Comparison of ENCODE assay signal across 17 cellular contexts in genomic region chr4:178275671-178276360, GRCh38.
A peak's percentile ranks its signal among the peaks of the same experiment; 100 is the strongest.
DNase-seq lines count a peak whose midpoint lies in the region; ATAC-seq and TF ChIP-seq lines count a peak whose summit lies in the region.
"Had no signal": no experiment of that assay in that cellular context is flagged by ENCODE, and none has a peak within 500 bp of the region (broad histone marks: within the 10 kb centered on the region; RNA-seq: fewer than 3 reads in every experiment).

No MANE protein-coding gene starts in this region.

- H3K4me3 ChIP-seq in GM23338 (no peak overlapping the region), OCI-LY7 (ENCODE audit: low read depth, low read length, poor library complexity, severe bottlenecking) (no peak overlapping the region)
- H3K4me3 ChIP-seq: esophagus squamous epithelium, ovary, upper lobe of left lung had no signal

- peaks cover 2% of the 10 kb centered on the region for H3K27me3 Mint-ChIP-seq in GM23338 (ENCODE audit: insufficient read depth, low read depth, poor library complexity)
- H3K27me3 Mint-ChIP-seq: B cell had no signal

- H3K36me3 ChIP-seq in GM23338 (ENCODE audit: insufficient read depth) (no peaks in the 10 kb centered on the region), OCI-LY7 (ENCODE audit: insufficient read depth, low read length) (no peaks in the 10 kb centered on the region)
- H3K36me3 ChIP-seq: esophagus squamous epithelium, ovary, upper lobe of left lung had no signal

- POLR2A ChIA-PET in OCI-LY7 (lab: Charles Lee) = interaction anchor here (0.6 kb wide), 1 partner anchor 1393 kb away, joined by 3 read pairs; no protein-coding TSS in a partner anchor

- H3K9me2 ChIP-seq in GM23338 (ENCODE audit: insufficient read depth) = no peaks in the 10 kb centered on the region
- no peaks in the 10 kb centered on the region for H3K9me2 ChIP-seq in OCI-LY7 (ENCODE audit: insufficient read depth, low read length)

- BruUV-seq in OCI-LY7 (replicated peaks; lab: Mats Ljungman, UMichigan) = no TSS peak

- H4K20me1 ChIP-seq in GM23338 (replicated peaks; ENCODE audit: insufficient read depth) = no peaks in the 10 kb centered on the region
- H4K20me1 ChIP-seq in OCI-LY7 (ENCODE audit: insufficient read depth, low read length) = no peaks in the 10 kb centered on the region

- H3K9me3 ChIP-seq in OCI-LY7 (ENCODE audit: low read length) = no peaks in the 10 kb centered on the region
- H3K9me3 ChIP-seq: esophagus squamous epithelium, ovary, upper lobe of left lung had no signal

- H3K4me2 ChIP-seq in GM23338 = no peak overlapping the region
- H3K4me2 ChIP-seq in OCI-LY7 (ENCODE audit: low read length) = no peak overlapping the region

- no peak overlapping the region for H3K27ac ChIP-seq in C4-2B
- H3K27ac ChIP-seq in GM23338 (ENCODE audit: low read depth) = no peak overlapping the region
- H3K27ac ChIP-seq in OCI-LY7 (ENCODE audit: low read depth, low read length, poor library complexity, severe bottlenecking) = no peak overlapping the region
- no peak overlapping the region for H3K27ac ChIP-seq in foreskin keratinocyte
- H3K27ac ChIP-seq: esophagus squamous epithelium, ovary, upper lobe of left lung had no signal

- no peaks in the 10 kb centered on the region for H3K36me3 Mint-ChIP-seq in GM23338 (ENCODE audit: low read depth)
- H3K36me3 Mint-ChIP-seq: stimulated activated effector memory CD8-positive, alpha-beta T cell treated with anti-CD3 and anti-CD28 coated beads, Interleukin-12 subunit alpha, Interleukin-12 subunit beta, amount 100 ng/mL, for 72 hours had no signal

- H3K9me3 Mint-ChIP-seq in GM23338 = no peaks in the 10 kb centered on the region; the same call in 2 of the 3 replicates

- intact Hi-C loops in OCI-LY7 (cut with micrococcal nuclease; ENCODE audit: unreplicated experiment) = no loop called here

- H3K4me1 ChIP-seq in GM23338 (ENCODE audit: insufficient read depth) = no peaks in the 10 kb centered on the region
- H3K4me1 ChIP-seq in OCI-LY7 (ENCODE audit: insufficient read depth, low read length, poor library complexity, severe bottlenecking) = no peaks in the 10 kb centered on the region
- H3K4me1 ChIP-seq in foreskin keratinocyte = no peaks in the 10 kb centered on the region
- H3K4me1 ChIP-seq: esophagus squamous epithelium, upper lobe of left lung had no signal

- CTCF ChIA-PET in OCI-LY7 (lab: Charles Lee; ENCODE audit: unreplicated experiment) = no interaction called here

- H3K27me3 ChIP-seq in GM23338 (ENCODE audit: insufficient read depth) (no peaks in the 10 kb centered on the region), foreskin keratinocyte (no peaks in the 10 kb centered on the region)
- H3K27me3 ChIP-seq: esophagus squamous epithelium, ovary, upper lobe of left lung had no signal

- peaks cover 4% of the 10 kb centered on the region; the same call in 2 of the 3 replicates for H3K4me1 Mint-ChIP-seq in GM23338
- H3K4me1 Mint-ChIP-seq: B cell; stimulated activated effector memory CD8-positive, alpha-beta T cell treated with anti-CD3 and anti-CD28 coated beads, Interleukin-12 subunit alpha, Interleukin-12 subunit beta, amount 100 ng/mL, for 72 hours had no signal

- TF ChIP-seq CTCF in C4-2B (conservative IDR thresholded peaks at IDR 0.05) (peak; percentile 47), GM23338 (conservative IDR thresholded peaks at IDR 0.05; ENCODE audit: low read depth in 2 of 2) (peak; percentile 75 to 86), OCI-LY7 (conservative IDR thresholded peaks at IDR 0.05; ENCODE audit: low read length) (peak; percentile 55), foreskin keratinocyte (conservative IDR thresholded peaks at IDR 0.05) (peak; percentile 36)

- peak; percentile 74 for DNase-seq in GM23338 (ENCODE audit: low spot score)
- DNase-seq in OCI-LY7 (ENCODE audit: low spot score) = no peak
- DNase-seq in foreskin keratinocyte = no peak
- DNase-seq in NCI-H2029 treated with DMSO at 0.1 percent for 48 hours (lab: John Stamatoyannopoulos, UW) = no peak
- DNase-seq in T-helper 9 cell = no peak
- DNase-seq: activated CD4-positive, CD25-positive, alpha-beta regulatory T cell; activated naive CD4-positive, alpha-beta T cell; cortex of kidney; DMS79 treated with DMSO at 0.1 percent for 48 hours; esophagus squamous epithelium; ovary; upper lobe of left lung had no signal

- H3K79me2 ChIP-seq in GM23338 (replicated peaks; ENCODE audit: insufficient read depth) (no peaks in the 10 kb centered on the region), OCI-LY7 (ENCODE audit: insufficient read depth, low read depth, low read length) (no peaks in the 10 kb centered on the region)

- ATAC-seq in GM23338 = peak; percentile 87
- peak; percentile 19 for ATAC-seq in foreskin keratinocyte
- ATAC-seq in HG03520 (IDR thresholded peaks at IDR 0.05; ENCODE audit: unreplicated experiment) = no peak
- no peak for ATAC-seq in HG03521 (IDR thresholded peaks at IDR 0.05; ENCODE audit: unreplicated experiment)
- ATAC-seq: stimulated activated effector memory CD8-positive, alpha-beta T cell treated with anti-CD3 and anti-CD28 coated beads, Interleukin-12 subunit alpha, Interleukin-12 subunit beta, amount 100 ng/mL, for 72 hours had no signal

- H3K4me3 Mint-ChIP-seq in GM23338 = no peak overlapping the region
- H3K4me3 Mint-ChIP-seq: B cell; stimulated activated effector memory CD8-positive, alpha-beta T cell treated with anti-CD3 and anti-CD28 coated beads, Interleukin-12 subunit alpha, Interleukin-12 subunit beta, amount 100 ng/mL, for 72 hours had no signal

- H2AFZ ChIP-seq in GM23338 (no peak overlapping the region), OCI-LY7 (ENCODE audit: low read length) (no peak overlapping the region)

- no peak overlapping the region for H3K27ac Mint-ChIP-seq in GM23338
- H3K27ac Mint-ChIP-seq: B cell; stimulated activated effector memory CD8-positive, alpha-beta T cell treated with anti-CD3 and anti-CD28 coated beads, Interleukin-12 subunit alpha, Interleukin-12 subunit beta, amount 100 ng/mL, for 72 hours had no signal

- H3F3A ChIP-seq in GM23338 (replicated peaks; ENCODE audit: low read depth) = no peaks in the 10 kb centered on the region

TF ChIP-seq in GM23338, 12 proteins besides CTCF, POLR2A, EP300 and RAD21 (continues in another document):
- TF ChIP-seq EZH2phosphoT487 (IDR thresholded peaks at IDR 0.05; ENCODE audit: unreplicated experiment) = no peak
- TF ChIP-seq, protein P1, sequence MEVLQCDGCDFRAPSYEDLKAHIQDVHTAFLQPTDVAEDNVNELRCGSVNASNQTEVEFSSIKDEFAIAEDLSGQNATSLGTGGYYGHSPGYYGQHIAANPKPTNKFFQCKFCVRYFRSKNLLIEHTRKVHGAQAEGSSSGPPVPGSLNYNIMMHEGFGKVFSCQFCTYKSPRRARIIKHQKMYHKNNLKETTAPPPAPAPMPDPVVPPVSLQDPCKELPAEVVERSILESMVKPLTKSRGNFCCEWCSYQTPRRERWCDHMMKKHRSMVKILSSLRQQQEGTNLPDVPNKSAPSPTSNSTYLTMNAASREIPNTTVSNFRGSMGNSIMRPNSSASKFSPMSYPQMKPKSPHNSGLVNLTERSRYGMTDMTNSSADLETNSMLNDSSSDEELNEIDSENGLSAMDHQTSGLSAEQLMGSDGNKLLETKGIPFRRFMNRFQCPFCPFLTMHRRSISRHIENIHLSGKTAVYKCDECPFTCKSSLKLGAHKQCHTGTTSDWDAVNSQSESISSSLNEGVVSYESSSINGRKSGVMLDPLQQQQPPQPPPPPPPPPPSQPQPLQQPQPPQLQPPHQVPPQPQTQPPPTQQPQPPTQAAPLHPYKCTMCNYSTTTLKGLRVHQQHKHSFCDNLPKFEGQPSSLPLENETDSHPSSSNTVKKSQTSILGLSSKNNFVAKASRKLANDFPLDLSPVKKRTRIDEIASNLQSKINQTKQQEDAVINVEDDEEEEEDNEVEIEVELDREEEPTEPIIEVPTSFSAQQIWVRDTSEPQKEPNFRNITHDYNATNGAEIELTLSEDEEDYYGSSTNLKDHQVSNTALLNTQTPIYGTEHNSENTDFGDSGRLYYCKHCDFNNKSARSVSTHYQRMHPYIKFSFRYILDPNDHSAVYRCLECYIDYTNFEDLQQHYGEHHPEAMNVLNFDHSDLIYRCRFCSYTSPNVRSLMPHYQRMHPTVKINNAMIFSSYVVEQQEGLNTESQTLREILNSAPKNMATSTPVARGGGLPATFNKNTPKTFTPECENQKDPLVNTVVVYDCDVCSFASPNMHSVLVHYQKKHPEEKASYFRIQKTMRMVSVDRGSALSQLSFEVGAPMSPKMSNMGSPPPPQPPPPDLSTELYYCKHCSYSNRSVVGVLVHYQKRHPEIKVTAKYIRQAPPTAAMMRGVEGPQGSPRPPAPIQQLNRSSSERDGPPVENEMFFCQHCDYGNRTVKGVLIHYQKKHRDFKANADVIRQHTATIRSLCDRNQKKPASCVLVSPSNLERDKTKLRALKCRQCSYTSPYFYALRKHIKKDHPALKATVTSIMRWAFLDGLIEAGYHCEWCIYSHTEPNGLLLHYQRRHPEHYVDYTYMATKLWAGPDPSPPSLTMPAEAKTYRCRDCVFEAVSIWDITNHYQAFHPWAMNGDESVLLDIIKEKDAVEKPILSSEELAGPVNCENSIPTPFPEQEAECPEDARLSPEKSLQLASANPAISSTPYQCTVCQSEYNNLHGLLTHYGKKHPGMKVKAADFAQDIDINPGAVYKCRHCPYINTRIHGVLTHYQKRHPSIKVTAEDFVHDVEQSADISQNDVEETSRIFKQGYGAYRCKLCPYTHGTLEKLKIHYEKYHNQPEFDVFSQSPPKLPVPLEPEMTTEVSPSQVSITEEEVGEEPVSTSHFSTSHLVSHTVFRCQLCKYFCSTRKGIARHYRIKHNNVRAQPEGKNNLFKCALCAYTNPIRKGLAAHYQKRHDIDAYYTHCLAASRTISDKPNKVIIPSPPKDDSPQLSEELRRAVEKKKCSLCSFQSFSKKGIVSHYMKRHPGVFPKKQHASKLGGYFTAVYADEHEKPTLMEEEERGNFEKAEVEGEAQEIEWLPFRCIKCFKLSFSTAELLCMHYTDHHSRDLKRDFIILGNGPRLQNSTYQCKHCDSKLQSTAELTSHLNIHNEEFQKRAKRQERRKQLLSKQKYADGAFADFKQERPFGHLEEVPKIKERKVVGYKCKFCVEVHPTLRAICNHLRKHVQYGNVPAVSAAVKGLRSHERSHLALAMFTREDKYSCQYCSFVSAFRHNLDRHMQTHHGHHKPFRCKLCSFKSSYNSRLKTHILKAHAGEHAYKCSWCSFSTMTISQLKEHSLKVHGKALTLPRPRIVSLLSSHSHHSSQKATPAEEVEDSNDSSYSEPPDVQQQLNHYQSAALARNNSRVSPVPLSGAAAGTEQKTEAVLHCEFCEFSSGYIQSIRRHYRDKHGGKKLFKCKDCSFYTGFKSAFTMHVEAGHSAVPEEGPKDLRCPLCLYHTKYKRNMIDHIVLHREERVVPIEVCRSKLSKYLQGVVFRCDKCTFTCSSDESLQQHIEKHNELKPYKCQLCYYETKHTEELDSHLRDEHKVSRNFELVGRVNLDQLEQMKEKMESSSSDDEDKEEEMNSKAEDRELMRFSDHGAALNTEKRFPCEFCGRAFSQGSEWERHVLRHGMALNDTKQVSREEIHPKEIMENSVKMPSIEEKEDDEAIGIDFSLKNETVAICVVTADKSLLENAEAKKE (CRISPR knock-in tag; IDR thresholded peaks at IDR 0.05) = no peak
- TF ChIP-seq JUNB (IDR thresholded peaks at IDR 0.05; ENCODE audit: unreplicated experiment) = no peak
- TF ChIP-seq NANOG (IDR thresholded peaks at IDR 0.05; ENCODE audit: borderline replicate concordance) = no peak
- TF ChIP-seq POLR2AphosphoS5 (IDR thresholded peaks at IDR 0.05; ENCODE audit: low read depth) = no peak
- TF ChIP-seq ZNF331 (CRISPR knock-in tag; IDR thresholded peaks at IDR 0.05; ENCODE audit: low read depth) = no peak

Comparison
In these comparisons a context has a peak if more than half of its experiments do, and no peak if none do; other contexts are left out.
1. ATAC-seq: peak in GM23338 (single experiment) and foreskin keratinocyte (single experiment); none in HG03520 (single experiment) and HG03521 (single experiment).
2. Peak in every context shown above with its lines, with median percentiles within 50 percentile points of each other: CTCF ChIP-seq.